20 cellular contexts compared by ENCODE assay signal in the genomic region with DNA sequence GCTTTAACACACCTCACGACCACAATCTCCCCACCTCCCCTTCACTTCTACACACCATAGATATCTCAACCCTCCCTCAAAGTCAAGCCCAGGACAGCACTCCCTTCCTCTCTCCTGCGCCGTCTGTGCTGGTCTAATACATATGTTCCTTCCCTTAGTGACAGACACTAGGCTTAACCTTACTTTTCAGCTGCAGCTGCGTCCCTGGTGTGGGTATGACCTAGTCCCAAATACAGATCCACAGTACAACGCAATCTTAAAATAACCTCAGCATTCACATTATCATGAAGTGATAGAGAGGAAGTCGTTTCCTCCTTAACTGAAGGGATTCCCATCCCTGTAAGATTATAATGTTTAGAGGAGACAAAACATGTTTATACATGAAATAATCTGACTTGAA.
DNase-seq lines count a peak whose midpoint lies in the region; ATAC-seq and TF ChIP-seq lines count a peak whose summit lies in the region.
"Had no signal": no experiment of that assay in that cellular context is flagged by ENCODE, and none has a peak within 500 bp of the region (broad histone marks: within the 10 kb centered on the region; RNA-seq: fewer than 3 reads in every experiment).

No MANE protein-coding gene starts in this region.

- no peaks in the 10 kb centered on the region for H3K27me3 ChIP-seq in DND-41 (ENCODE audit: insufficient read depth, low read length, poor library complexity)
- no peaks in the 10 kb centered on the region for H3K27me3 ChIP-seq in foreskin keratinocyte
- H3K27me3 ChIP-seq: SJCRH30 had no signal

- H4K20me1 ChIP-seq in DND-41 (ENCODE audit: insufficient read depth, low read length), result no peaks in the 10 kb centered on the region

- H3K9me3 ChIP-seq in DND-41 (ENCODE audit: insufficient read depth, low read length, severe bottlenecking), result no peaks in the 10 kb centered on the region
- no peaks in the 10 kb centered on the region for H3K9me3 ChIP-seq in T-helper 17 cell (ENCODE audit: control insufficient read depth, low read length, poor library complexity, severe bottlenecking)
- H3K9me3 ChIP-seq: SJCRH30 had no signal

- intact Hi-C loops in left ventricle myocardium superior (cut with micrococcal nuclease), result loop anchor here (10.0 kb wide), 1 partner anchor 713 kb away; no protein-coding TSS in a partner anchor

- H3K27ac Mint-ChIP-seq in T-helper 17 cell, result peak overlapping the region; percentile 51
- H3K27ac Mint-ChIP-seq in osteocyte (ENCODE audit: unreplicated experiment), result peak overlapping the region; percentile 21
- H3K27ac Mint-ChIP-seq: IgD-negative memory B cell had no signal

- no peaks in the 10 kb centered on the region for H3K4me1 ChIP-seq in DND-41 (ENCODE audit: insufficient read depth, low read length)
- peaks cover 4% of the 10 kb centered on the region for H3K4me1 ChIP-seq in foreskin keratinocyte
- H3K4me1 ChIP-seq: SJCRH30 had no signal

- H3K27me3 Mint-ChIP-seq in T-helper 17 cell (peaks cover 14% of the 10 kb centered on the region), osteocyte (ENCODE audit: unreplicated experiment) (no peaks in the 10 kb centered on the region)

- no peak overlapping the region for H3K9ac ChIP-seq in DND-41 (ENCODE audit: low read depth, low read length)

- no peak overlapping the region for H3K4me2 ChIP-seq in DND-41 (ENCODE audit: insufficient read depth, low read length)

- no peak overlapping the region for H3K27ac ChIP-seq in DND-41 (ENCODE audit: low read length)
- no peak overlapping the region for H3K27ac ChIP-seq in foreskin keratinocyte
- H3K27ac ChIP-seq: C4-2B, SJCRH30 had no signal

- no peaks in the 10 kb centered on the region for H3K79me2 ChIP-seq in DND-41 (ENCODE audit: insufficient read depth, low read length)

- DNase-seq in DND-41 (no peak), T-helper 17 cell (no peak), left ventricle myocardium superior (no peak), osteocyte (ENCODE audit: extremely low spot score, unreplicated experiment) (no peak), foreskin keratinocyte (no peak), iPS-NIHi7 (ENCODE audit: extremely low spot score) (no peak)
- DNase-seq: COR-L47, H7, Kasumi-1, NCI-H1105 treated with DMSO at 0.1 percent for 48 hours, NCI-H1694 treated with DMSO at 0.1 percent for 48 hours, NCI-H2107, NCI-H2227 treated with DMSO at 0.1 percent for 48 hours, NCI-H526 treated with DMSO at 0.1 percent for 48 hours, RPMI8226, SJCRH30 had no signal

- no peak overlapping the region for H2AFZ ChIP-seq in DND-41 (ENCODE audit: low read depth, low read length)

- H3K4me3 ChIP-seq in DND-41 (ENCODE audit: low read depth in 1 of 2, low read length in 2 of 2), result no peak overlapping the region
- H3K4me3 ChIP-seq: SJCRH30 had no signal

- no peaks in the 10 kb centered on the region for H3K36me3 Mint-ChIP-seq in T-helper 17 cell (ENCODE audit: low read depth)
- no peaks in the 10 kb centered on the region for H3K36me3 Mint-ChIP-seq in osteocyte (ENCODE audit: unreplicated experiment)
- H3K36me3 Mint-ChIP-seq: IgD-negative memory B cell had no signal

- TF ChIP-seq CTCF in DND-41 (IDR thresholded peaks at IDR 0.05; ENCODE audit: borderline replicate concordance, extremely low read depth, low read length, poor library complexity, severe bottlenecking) (no peak), osteocyte (IDR thresholded peaks at IDR 0.05) (no peak), foreskin keratinocyte (conservative IDR thresholded peaks at IDR 0.05) (no peak)

- H3K4me3 Mint-ChIP-seq in T-helper 17 cell (no peak overlapping the region), osteocyte (ENCODE audit: unreplicated experiment) (no peak overlapping the region)
- H3K4me3 Mint-ChIP-seq: IgD-negative memory B cell had no signal

- no peaks in the 10 kb centered on the region for H3K36me3 ChIP-seq in DND-41 (ENCODE audit: insufficient read depth, low read length)
- H3K36me3 ChIP-seq: SJCRH30 had no signal

- no peaks in the 10 kb centered on the region for H3K9me3 Mint-ChIP-seq in osteocyte (ENCODE audit: unreplicated experiment)
- H3K9me3 Mint-ChIP-seq: IgD-negative memory B cell had no signal

- peak; percentile 47; the same call in 2 of the 3 replicates for ATAC-seq in DND-41 (ENCODE audit: insufficient read depth, low read depth)
- no peak for ATAC-seq in T-helper 17 cell
- ATAC-seq in left ventricle myocardium superior, result peak; percentile 70
- ATAC-seq in foreskin keratinocyte, result no peak
- no peak for ATAC-seq in GM19397 (IDR thresholded peaks at IDR 0.05; ENCODE audit: unreplicated experiment)
- ATAC-seq in HG03175 (IDR thresholded peaks at IDR 0.05; ENCODE audit: unreplicated experiment), result no peak

- H3K4me1 Mint-ChIP-seq in T-helper 17 cell, result peaks cover 5% of the 10 kb centered on the region
- H3K4me1 Mint-ChIP-seq in osteocyte (ENCODE audit: unreplicated experiment), result peaks cover 30% of the 10 kb centered on the region

Comparison
In these comparisons a context has a peak if more than half of its experiments do, and no peak if none do; other contexts are left out.
1. ATAC-seq: peak in DND-41 (single experiment) and left ventricle myocardium superior (single experiment); none in T-helper 17 cell (single experiment), foreskin keratinocyte (single experiment), GM19397 (single experiment) and HG03175 (single experiment).